29 cellular contexts compared by ENCODE assay signal in the genomic region with DNA sequence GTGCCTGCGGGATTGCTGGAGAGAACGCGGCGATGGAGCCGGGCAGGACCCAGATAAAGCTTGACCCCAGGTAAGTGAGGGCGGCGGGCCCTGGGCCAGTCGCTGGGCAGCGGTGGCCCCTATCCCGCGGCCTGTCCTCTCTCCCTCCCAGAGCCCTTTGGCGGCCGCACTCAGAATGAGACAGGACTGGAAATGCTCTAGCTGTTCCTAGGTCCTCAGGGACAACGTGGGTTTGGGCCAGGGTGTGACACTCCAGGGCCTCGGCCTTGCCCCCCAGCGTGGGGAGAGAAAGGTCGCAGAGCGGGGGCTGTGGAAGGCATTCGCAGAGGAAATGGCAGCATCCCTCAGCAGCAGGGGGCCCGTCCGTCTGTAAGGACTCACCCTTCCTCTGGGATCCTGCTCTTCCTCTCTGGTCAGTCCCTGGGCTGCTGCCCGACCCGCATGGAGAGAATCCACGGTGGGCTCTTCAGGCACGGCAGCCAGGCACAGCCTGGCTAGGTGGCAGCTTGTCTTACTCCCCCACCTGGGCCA. TPM values are rescaled to one million over a fixed set of nuclear protein-coding genes. Genes with fewer than 3 reads are reported as not detected.
DNase-seq lines count a peak whose midpoint lies in the region; FAIRE-seq and TF ChIP-seq lines count a peak whose summit lies in the region.
"Had no signal": no experiment of that assay in that cellular context is flagged by ENCODE, and none has a peak within 500 bp of the region (broad histone marks: within the 10 kb centered on the region; RNA-seq: fewer than 3 reads in every experiment).

No MANE protein-coding gene starts in this region.

- DNase-seq in PC-9 (no peak), iPS DF 6.9 (ENCODE audit: low read depth, low spot score) (no peak), neural progenitor cell (ENCODE audit: low spot score) (no peak), amniotic stem cell (lab: John Stamatoyannopoulos, UW) (no peak), right atrium auricular region (ENCODE audit: low spot score) (no peak), amygdala (lab: John Stamatoyannopoulos, UW) (no peak), RCC 7860 (ENCODE audit: low spot score) (no peak)
- DNase-seq: 8988T; activated CD4-positive, alpha-beta memory T cell treated with anti-CD3 and anti-CD28 coated beads for 36 hours; activated naive CD4-positive, alpha-beta T cell treated with anti-CD3 and anti-CD28 coated beads for 36 hours; activated T-cell treated with anti-CD3 and anti-CD28 coated beads, Interleukin-2, amount 50 U/mL, for 1 hour; BE2C; DMS 273 treated with DMSO at 0.1 percent for 48 hours; GDM1; heart right ventricle; NCI-H1105; NCI-H2107; NCI-H524 treated with DMSO at 0.1 percent for 48 hours; OCI-M1; T-helper 1 cell had no signal

- H3K9me3 ChIP-seq in BLaER1 (no peaks in the 10 kb centered on the region), PC-9 (ENCODE audit: insufficient read depth, low read depth) (no peaks in the 10 kb centered on the region), iPS DF 6.9 (ENCODE audit: control insufficient read depth, insufficient read depth, low read length) (no peaks in the 10 kb centered on the region), neural progenitor cell (ENCODE audit: low read depth) (no peaks in the 10 kb centered on the region), right atrium auricular region (no peaks in the 10 kb centered on the region)
- H3K9me3 ChIP-seq: BE2C, heart right ventricle, tibial nerve had no signal

- POLR2A ChIA-PET in PC-9 (lab: Charles Lee; ENCODE audit: unreplicated experiment): interaction anchor here (0.6 to 0.8 kb wide), 2 partner anchors 175 to 725 kb away, joined by 6 to 8 read pairs; no protein-coding TSS in a partner anchor

- H4K20me1 ChIP-seq in BLaER1 (no peaks in the 10 kb centered on the region), PC-9 (ENCODE audit: insufficient read depth) (no peaks in the 10 kb centered on the region), neural progenitor cell (ENCODE audit: low read depth) (no peaks in the 10 kb centered on the region)

- no peaks in the 10 kb centered on the region for H3K36me3 ChIP-seq in BLaER1
- no peaks in the 10 kb centered on the region for H3K36me3 ChIP-seq in PC-9 (ENCODE audit: low read depth)
- no peaks in the 10 kb centered on the region for H3K36me3 ChIP-seq in iPS DF 6.9 (ENCODE audit: control insufficient read depth, insufficient read depth, low read length)
- no peaks in the 10 kb centered on the region for H3K36me3 ChIP-seq in neural progenitor cell
- H3K36me3 ChIP-seq in right atrium auricular region: no peaks in the 10 kb centered on the region
- H3K36me3 ChIP-seq: BE2C, heart right ventricle, tibial nerve had no signal

- no peak for TF ChIP-seq CTCF in PC-9 (conservative IDR thresholded peaks at IDR 0.05)
- no peak for TF ChIP-seq CTCF in neural progenitor cell (IDR thresholded peaks at IDR 0.05)
- no peak for TF ChIP-seq CTCF in right atrium auricular region (IDR thresholded peaks at IDR 0.05)

- no peak overlapping the region for H3K4me3 Mint-ChIP-seq in neural progenitor cell
- H3K4me3 Mint-ChIP-seq: activated CD4-positive, alpha-beta memory T cell treated with anti-CD3 and anti-CD28 coated beads for 36 hours; neural crest cell had no signal

- H3K9ac ChIP-seq in BLaER1 (peak overlapping the region; percentile 34; the same call in 1 of the 2 replicates), neural progenitor cell (no peak overlapping the region)

- CTCF ChIA-PET in PC-9 (lab: Charles Lee): interaction anchor here (0.6 kb wide), 2 partner anchors 143 to 305 kb away, joined by 3 to 5 read pairs; no protein-coding TSS in a partner anchor

- BruUV-seq in PC-9 (replicated peaks; lab: Mats Ljungman, UMichigan): no TSS peak

- H3K9me3 Mint-ChIP-seq in neural progenitor cell: no peaks in the 10 kb centered on the region
- H3K9me3 Mint-ChIP-seq: activated CD4-positive, alpha-beta memory T cell treated with anti-CD3 and anti-CD28 coated beads for 36 hours; activated naive CD4-positive, alpha-beta T cell treated with anti-CD3 and anti-CD28 coated beads for 36 hours; neural crest cell had no signal

- intact Hi-C loops in PC-9 (cut with micrococcal nuclease; ENCODE audit: unreplicated experiment): loop anchor here (5.0 kb wide), 1 partner anchor 121 kb away; a partner anchor contains a TSS

- H3F3A ChIP-seq in PC-9 (ENCODE audit: insufficient read depth, low read depth) (no peaks in the 10 kb centered on the region), neural progenitor cell (ENCODE audit: low read depth) (peaks cover 12% of the 10 kb centered on the region)

- H3K27me3 Mint-ChIP-seq in neural progenitor cell (ENCODE audit: insufficient read depth, low read depth): peaks cover 16% of the 10 kb centered on the region
- H3K27me3 Mint-ChIP-seq: activated CD4-positive, alpha-beta memory T cell treated with anti-CD3 and anti-CD28 coated beads for 36 hours had no signal

- H3K79me2 ChIP-seq in PC-9 (ENCODE audit: low read depth): no peaks in the 10 kb centered on the region
- H3K79me2 ChIP-seq in neural progenitor cell (ENCODE audit: low read depth): no peaks in the 10 kb centered on the region

- H2AFZ ChIP-seq in PC-9: no peak overlapping the region
- H2AFZ ChIP-seq in neural progenitor cell (replicated peaks): peak overlapping the region; percentile 82

- H3K4me3 ChIP-seq in BLaER1 (no peak overlapping the region), PC-9 (no peak overlapping the region), iPS DF 6.9 (ENCODE audit: low read length) (peak overlapping the region; percentile 45; the same call in 1 of the 2 replicates), neural progenitor cell (no peak overlapping the region), right atrium auricular region (no peak overlapping the region)
- H3K4me3 ChIP-seq: heart right ventricle had no signal

- WGBS in iPS DF 6.9 (ENCODE audit: insufficient coverage, insufficient read length): no CpG with 5 or more reads among the region's 25 CpGs

- H3K27ac Mint-ChIP-seq in neural progenitor cell: no peak overlapping the region
- H3K27ac Mint-ChIP-seq: activated CD4-positive, alpha-beta memory T cell treated with anti-CD3 and anti-CD28 coated beads for 36 hours had no signal

- no peaks in the 10 kb centered on the region for H3K9me2 ChIP-seq in PC-9 (ENCODE audit: insufficient read depth)

- H3K4me2 ChIP-seq in BLaER1 (peak overlapping the region; percentile 73), PC-9 (peak overlapping the region; percentile 48), neural progenitor cell (peak overlapping the region; percentile 36)

- peak overlapping the region; percentile 86 for H3K27ac ChIP-seq in BLaER1
- no peak overlapping the region for H3K27ac ChIP-seq in PC-9
- no peak overlapping the region for H3K27ac ChIP-seq in iPS DF 6.9 (ENCODE audit: low read length)
- no peak overlapping the region for H3K27ac ChIP-seq in neural progenitor cell
- no peak overlapping the region for H3K27ac ChIP-seq in right atrium auricular region
- H3K27ac ChIP-seq: heart right ventricle, tibial nerve had no signal

- peaks cover 40% of the 10 kb centered on the region for H3K4me1 Mint-ChIP-seq in neural progenitor cell

- no peak for FAIRE-seq in RCC 7860 (lab: Jason Lieb, UNC)
- FAIRE-seq: astrocyte, endometrium, H54 had no signal

- no peaks in the 10 kb centered on the region for H3K36me3 Mint-ChIP-seq in neural progenitor cell
- H3K36me3 Mint-ChIP-seq: activated CD4-positive, alpha-beta memory T cell treated with anti-CD3 and anti-CD28 coated beads for 36 hours had no signal

- H3K27me3 ChIP-seq in BLaER1 (no peaks in the 10 kb centered on the region), PC-9 (ENCODE audit: insufficient read depth, low read depth) (no peaks in the 10 kb centered on the region), iPS DF 6.9 (ENCODE audit: control insufficient read depth, insufficient read depth, low read length) (no peaks in the 10 kb centered on the region), neural progenitor cell (peaks cover 25% of the 10 kb centered on the region), right atrium auricular region (peaks cover 0 to 6% of the 10 kb centered on the region in 2 donors)
- H3K27me3 ChIP-seq: BE2C had no signal

- H3K4me1 ChIP-seq in BLaER1: peaks cover 65% of the 10 kb centered on the region
- peaks cover 12% of the 10 kb centered on the region for H3K4me1 ChIP-seq in PC-9 (replicated peaks; ENCODE audit: insufficient read depth)
- peaks cover 4% of the 10 kb centered on the region; the same call in 1 of the 2 replicates for H3K4me1 ChIP-seq in iPS DF 6.9 (ENCODE audit: control insufficient read depth, insufficient read depth, low read length)
- H3K4me1 ChIP-seq in neural progenitor cell: peaks cover 20% of the 10 kb centered on the region
- H3K4me1 ChIP-seq in right atrium auricular region: peaks cover 0 to 8% of the 10 kb centered on the region in 2 donors
- H3K4me1 ChIP-seq: BE2C had no signal

RNA-seq across cellular contexts. Expression of a gene that starts 0.4 kb away (rescaled TPM):
- total RNA-seq in PC-9 (2021): 10.3 and 13.9 TPM in 2 replicates
- 0.28 TPM in 1 of 2 replicates, not detected in the other for total RNA-seq in neural progenitor cell (ENCODE audit: low replicate concordance)
- under 1 TPM in 1 of 2 donors, not detected in 1; 0.35 TPM for total RNA-seq in right atrium auricular region
- total RNA-seq: activated CD4-positive, alpha-beta memory T cell treated with anti-CD3 and anti-CD28 coated beads for 36 hours; activated naive CD4-positive, alpha-beta T cell treated with anti-CD3 and anti-CD28 coated beads for 36 hours; astrocyte; cerebellum; HT-29; neural crest cell had no signal

RNA-seq across cellular contexts. Expression of a gene that starts 5.5 kb away (rescaled TPM):
- total RNA-seq in PC-9 (2021) (not detected in 2 replicates), neural progenitor cell (ENCODE audit: low replicate concordance) (not detected in 2 replicates), right atrium auricular region (not detected)
- total RNA-seq: activated naive CD4-positive, alpha-beta T cell treated with anti-CD3 and anti-CD28 coated beads for 36 hours; astrocyte; cerebellum; HT-29; mononuclear cell; neural crest cell; tibial nerve had no signal
